In genomic region chr9:123344273-123345096, GRCh38 we compare ENCODE assay signal across 24 cellular contexts.
DNase-seq lines count a peak whose midpoint lies in the region; TF ChIP-seq lines count a peak whose summit lies in the region.
"Had no signal": no experiment of that assay in that cellular context is flagged by ENCODE, and none has a peak within 500 bp of the region (broad histone marks: within the 10 kb centered on the region; RNA-seq: fewer than 3 reads in every experiment).

No MANE protein-coding gene starts in this region.

- H3K4me1 ChIP-seq in stomach smooth muscle (ENCODE audit: control insufficient read depth, insufficient read depth, low read length) = peaks cover 31% of the 10 kb centered on the region
- H3K4me1 ChIP-seq: SJSA1 had no signal

- H3K27me3 ChIP-seq in stomach smooth muscle (ENCODE audit: control insufficient read depth in 1 of 2, insufficient read depth in 2 of 2, low read length in 2 of 2) = peaks cover 2 to 3% of the 10 kb centered on the region in 2 donors
- H3K27me3 ChIP-seq: SJSA1 had no signal

- H3K36me3 ChIP-seq in stomach smooth muscle (ENCODE audit: control insufficient read depth in 2 of 2, insufficient read depth in 2 of 2, low read length in 2 of 2) = no peaks in the 10 kb centered on the region
- H3K36me3 ChIP-seq: brain microvascular endothelial cell, heart right ventricle, SJSA1, transverse colon had no signal

- no peaks in the 10 kb centered on the region for H3K9me3 ChIP-seq in stomach smooth muscle (ENCODE audit: control insufficient read depth in 2 of 2, low read length in 2 of 2)
- H3K9me3 ChIP-seq: heart right ventricle, SJSA1, transverse colon had no signal

- no peak for TF ChIP-seq CTCF in NB4 (IDR thresholded peaks at IDR 0.05; ENCODE audit: low read depth, low read length)

- H3K9ac ChIP-seq in stomach smooth muscle (ENCODE audit: low read length in 2 of 2) = no peak overlapping the region

- H3K27ac ChIP-seq in cingulate gyrus (ENCODE audit: low read depth, low read length) (peak overlapping the region; percentile 29), stomach smooth muscle (ENCODE audit: low read length) (peak overlapping the region; percentile 49)
- H3K27ac ChIP-seq: brain microvascular endothelial cell, heart right ventricle, SJSA1 had no signal

- no peak for TF ChIP-seq POLR2A in NB4 (IDR thresholded peaks at IDR 0.05; ENCODE audit: extremely low read depth, insufficient read length)

- H3K4me3 ChIP-seq in NB4 (ENCODE audit: low read depth, low read length) = no peak overlapping the region
- H3K4me3 ChIP-seq in stomach smooth muscle (ENCODE audit: low read length in 2 of 2) = no peak overlapping the region
- H3K4me3 ChIP-seq: heart right ventricle, SJSA1, transverse colon had no signal

- DNase-seq in NOMO-1 treated with DMSO at 0.1 percent for 48 hours (lab: John Stamatoyannopoulos, UW; ENCODE audit: unreplicated experiment) = peak; percentile 16
- no peak for DNase-seq in NOMO-1 treated with dmso at 0.1 percent for 144 hours (lab: John Stamatoyannopoulos, UW; ENCODE audit: unreplicated experiment)
- peak; percentile 28 for DNase-seq in NB4 (ENCODE audit: low read depth)
- no peak for DNase-seq in KG1 (lab: John Stamatoyannopoulos, UW)
- no peak for DNase-seq in anterior cingulate cortex (lab: John Stamatoyannopoulos, UW)
- DNase-seq in stimulated activated CD4-positive, alpha-beta T cell treated with anti-CD3 and anti-CD28 coated beads, Interleukin-2, amount 100 ng/mL, for 48 hours = no peak
- DNase-seq: 8988T; activated CD4-positive, CD25-positive, alpha-beta regulatory T cell; activated naive CD8-positive, alpha-beta T cell treated with anti-CD3 and anti-CD28 coated beads, Interleukin-2, amount 10 ng/mL, durations not matched to agents 7 days and 5 days; activated T-cell treated with anti-CD3 and anti-CD28 coated beads, Interleukin-2, amount 50 U/mL, for 72 hours; brain microvascular endothelial cell; C1 segment of cervical spinal cord; cortex of kidney; DMS 273 treated with DMSO at 0.1 percent for 48 hours; GF-D8; heart right ventricle; Kasumi-1; NCI-H1417 treated with DMSO at 0.1 percent for 48 hours; NCI-H526; PC-3; transverse colon had no signal

Comparison
In these comparisons a context has a peak if more than half of its experiments do, and no peak if none do; other contexts are left out.
1. DNase-seq: peak in NOMO-1 treated with DMSO at 0.1 percent for 48 hours (single experiment) and NB4 (single experiment); none in NOMO-1 treated with dmso at 0.1 percent for 144 hours (single experiment), KG1 (single experiment), anterior cingulate cortex (0 of 58) and stimulated activated CD4-positive, alpha-beta T cell treated with anti-CD3 and anti-CD28 coated beads, Interleukin-2, amount 100 ng/mL, for 48 hours (0 of 2).